Comparison of ENCODE assay signal across 1 cellular context in genomic region chrX:81202989-81203388, GRCh38.
TF ChIP-seq lines count a peak whose summit lies in the region.

No MANE protein-coding gene starts in this region.

TF ChIP-seq in A549, 52 proteins besides CTCF, POLR2A, EP300 and RAD21 (continued from another document):
- TF ChIP-seq ZFP36 (IDR thresholded peaks at IDR 0.05; ENCODE audit: borderline replicate concordance, partially characterized antibody): no peak
- TF ChIP-seq JUNB (IDR thresholded peaks at IDR 0.05): no peak
- no peak for TF ChIP-seq TFCP2L1 (CRISPR knock-in tag; IDR thresholded peaks at IDR 0.05)
- TF ChIP-seq MAX (IDR thresholded peaks at IDR 0.05): no peak
- no peak for TF ChIP-seq NR3C1 (IDR thresholded peaks at IDR 0.05)
- no peak for TF ChIP-seq CBX2 (IDR thresholded peaks at IDR 0.05; ENCODE audit: borderline replicate concordance, low read depth)
